In the genomic region with DNA sequence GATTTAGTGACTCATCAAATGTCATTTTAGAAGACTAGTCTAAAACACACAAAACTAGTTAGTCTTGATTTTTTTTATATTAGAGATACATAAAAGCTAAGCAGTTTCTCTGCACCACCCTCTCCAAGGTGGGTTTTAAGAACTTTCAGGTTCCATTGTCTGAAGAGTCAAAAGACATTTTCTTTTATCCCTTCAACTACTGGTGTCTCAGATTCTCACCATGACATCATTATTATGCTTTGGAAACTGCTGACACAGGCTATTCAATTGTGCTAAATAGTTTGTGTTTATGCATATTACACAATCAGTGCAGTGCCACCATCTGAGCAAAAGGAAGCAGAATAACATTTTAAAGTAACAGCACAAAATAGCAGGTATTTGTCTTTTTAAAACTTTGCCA, we compare ENCODE assay signal across 11 cellular contexts. TPM values are rescaled to one million over a fixed set of nuclear protein-coding genes. Genes with fewer than 3 reads are reported as not detected.
DNase-seq lines count a peak whose midpoint lies in the region; ATAC-seq and TF ChIP-seq lines count a peak whose summit lies in the region.
"Had no signal": no experiment of that assay in that cellular context is flagged by ENCODE, and none has a peak within 500 bp of the region (broad histone marks: within the 10 kb centered on the region; RNA-seq: fewer than 3 reads in every experiment).

No MANE protein-coding gene starts in this region.

- no peaks in the 10 kb centered on the region for H3K4me1 ChIP-seq in left lung
- H3K4me1 ChIP-seq: suprapubic skin had no signal

- no peak overlapping the region for H3K4me3 ChIP-seq in fibroblast of villous mesenchyme (ENCODE audit: low read depth, low read length)
- no peak overlapping the region for H3K4me3 ChIP-seq in left lung
- H3K4me3 ChIP-seq: cardiac muscle cell, lung, suprapubic skin had no signal

- TF ChIP-seq CTCF in fibroblast of villous mesenchyme (IDR thresholded peaks at IDR 0.05; ENCODE audit: insufficient read depth, low read depth, low read length) (no peak), left lung (IDR thresholded peaks at IDR 0.05) (no peak)

- H3K27ac ChIP-seq in left lung, result no peak overlapping the region
- H3K27ac ChIP-seq: cardiac muscle cell, suprapubic skin had no signal

- H3K27me3 ChIP-seq in left lung, result no peaks in the 10 kb centered on the region
- H3K27me3 ChIP-seq: cardiac muscle cell, suprapubic skin had no signal

- peak; percentile 20 for DNase-seq in A172 (ENCODE audit: low spot score)
- peak; percentile 17 for DNase-seq in HPDE6-E6E7 (ENCODE audit: extremely low spot score)
- DNase-seq in amniotic epithelial cell (ENCODE audit: low read depth), result peak; percentile 61
- DNase-seq in fibroblast of villous mesenchyme (ENCODE audit: low read depth), result peak; percentile 70
- DNase-seq in left lung, result no peak
- no peak for DNase-seq in NCI-H524 treated with DMSO at 0.1 percent for 48 hours (lab: John Stamatoyannopoulos, UW)
- no peak for DNase-seq in activated CD4-positive, CD25-positive, alpha-beta regulatory T cell treated with anti-CD3 and anti-CD28 coated beads, Interleukin-2, amount 50 U/mL, for 72 hours

- H3K9me3 ChIP-seq in left lung, result no peaks in the 10 kb centered on the region
- H3K9me3 ChIP-seq: suprapubic skin had no signal

- ATAC-seq in left lung, result no peak
- no peak for ATAC-seq in HG03108 (IDR thresholded peaks at IDR 0.05; ENCODE audit: unreplicated experiment)

- H3K36me3 ChIP-seq in left lung, result no peaks in the 10 kb centered on the region
- H3K36me3 ChIP-seq: suprapubic skin had no signal

- intact Hi-C loops in left lung (cut with DNase I), result no loop called here

RNA-seq across cellular contexts. Expression of gene IGF2BP3, which starts 52.2 kb away (rescaled TPM):
- total RNA-seq in A172 (2014; rRNA removed; shearing (Covaris generic)), result 64.3 and 74.1 TPM in 2 replicates
- total RNA-seq in fibroblast of villous mesenchyme (9.1 and 12.2 TPM in 2 replicates), left lung (1 to 10 TPM; 1.8 to 2.0 TPM)

Comparison
In these comparisons a context has a peak if more than half of its experiments do, and no peak if none do; other contexts are left out.
1. DNase-seq: peak in A172 (single experiment), HPDE6-E6E7 (single experiment), amniotic epithelial cell (single experiment) and fibroblast of villous mesenchyme (single experiment); none in left lung (0 of 2), NCI-H524 treated with DMSO at 0.1 percent for 48 hours (single experiment) and activated CD4-positive, CD25-positive, alpha-beta regulatory T cell treated with anti-CD3 and anti-CD28 coated beads, Interleukin-2, amount 50 U/mL, for 72 hours (single experiment).